ENCODE assay signal across 8 cellular contexts in the genomic region with DNA sequence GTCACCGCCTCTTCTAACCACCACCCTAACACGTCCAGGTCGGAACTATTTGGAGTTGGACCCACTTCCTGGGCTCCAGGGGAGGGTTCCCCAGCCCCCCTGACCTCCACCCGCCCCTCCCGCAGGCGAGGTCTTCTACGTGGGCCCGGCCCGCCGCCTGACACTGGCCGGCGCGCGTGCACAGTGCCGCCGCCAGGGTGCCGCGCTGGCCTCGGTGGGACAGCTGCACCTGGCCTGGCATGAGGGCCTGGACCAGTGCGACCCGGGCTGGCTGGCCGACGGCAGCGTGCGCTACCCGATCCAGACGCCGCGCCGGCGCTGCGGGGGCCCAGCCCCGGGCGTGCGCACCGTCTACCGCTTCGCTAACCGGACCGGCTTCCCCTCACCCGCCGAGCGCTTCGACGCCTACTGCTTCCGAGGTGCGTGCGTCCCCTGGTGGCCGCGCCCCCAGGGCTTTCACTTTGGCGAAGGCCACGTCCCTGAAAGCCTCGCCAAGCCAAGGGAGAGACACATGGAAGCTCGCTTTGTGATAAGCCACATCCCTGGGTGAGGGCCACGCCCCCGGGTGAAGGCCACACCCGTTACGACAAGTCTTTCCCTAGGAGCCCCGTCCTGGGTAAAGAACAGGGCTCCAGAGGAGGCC. TPM values are rescaled to one million over a fixed set of nuclear protein-coding genes. Genes with fewer than 3 reads are reported as not detected.
DNase-seq lines count a peak whose midpoint lies in the region; ATAC-seq lines count a peak whose summit lies in the region.

No MANE protein-coding gene starts in this region.

- peak overlapping the region; percentile 53 to 93 (median 80) for H3K4me3 Mint-ChIP-seq in naive B cell
- peak overlapping the region; percentile 82 to 83 for H3K4me3 Mint-ChIP-seq in stimulated activated naive B cell treated with anti-CD40 and anti-IgM and Interleukin-4, amounts not matched to agents 10 μg/mL and 1 μg/mL and 100 μg/mL, for 72 hours

- WGBS in GM23248 (ENCODE audit: low coverage in 1 of 2, low lambda C conversion rate in 2 of 2, missing lambda C conversion rate in 2 of 2), 2 experiments = 4 to 5% methylated on average over 52 to 57 of the region's 59 CpGs

- ATAC-seq in naive B cell (ENCODE audit: low read depth in 2 of 2) = peak; percentile 93 to 94
- ATAC-seq in stimulated activated naive B cell treated with anti-CD40 and anti-IgM and Interleukin-4, amounts not matched to agents 10 μg/mL and 1 μg/mL and 100 μg/mL, for 72 hours (replicated peaks) = peak; percentile 86 to 92

- in situ Hi-C loops in ACHN (cut with HindIII; ENCODE audit: low pct_ligation_motif_present, low pct_unique_long_range_greater_than_20kb, low sequenced_read_pairs) (no loop called here), GM23248 (cut with MboI) (no loop called here)

- H2AFZ ChIP-seq in GM23248 = peak overlapping the region; percentile 62

- H3K27ac ChIP-seq in GM23248 = no peak overlapping the region

- no peaks in the 10 kb centered on the region for H4K20me1 ChIP-seq in GM23248 (ENCODE audit: insufficient read depth)

- no peaks in the 10 kb centered on the region for H3K36me3 Mint-ChIP-seq in naive B cell
- H3K36me3 Mint-ChIP-seq in stimulated activated naive B cell treated with anti-CD40 and anti-IgM and Interleukin-4, amounts not matched to agents 10 μg/mL and 1 μg/mL and 100 μg/mL, for 72 hours = no peaks in the 10 kb centered on the region

- H3K27me3 ChIP-seq in GM23248 (replicated peaks; ENCODE audit: insufficient read depth) = peaks cover 14% of the 10 kb centered on the region; the same call in 1 of the 2 replicates

- H3K79me2 ChIP-seq in GM23248 (ENCODE audit: insufficient read depth) = no peaks in the 10 kb centered on the region

- H3K4me1 Mint-ChIP-seq in naive B cell = peaks cover 6 to 15% (median 7%) of the 10 kb centered on the region in 3 donors
- peaks cover 4 to 14% of the 10 kb centered on the region in 2 donors for H3K4me1 Mint-ChIP-seq in stimulated activated naive B cell treated with anti-CD40 and anti-IgM and Interleukin-4, amounts not matched to agents 10 μg/mL and 1 μg/mL and 100 μg/mL, for 72 hours

- peak overlapping the region in 1 of 6 donors; percentile 68 for H3K27ac Mint-ChIP-seq in naive B cell
- H3K27ac Mint-ChIP-seq in stimulated activated naive B cell treated with anti-CD40 and anti-IgM and Interleukin-4, amounts not matched to agents 10 μg/mL and 1 μg/mL and 100 μg/mL, for 72 hours = no peak overlapping the region

- H3K4me1 ChIP-seq in GM23248 (ENCODE audit: insufficient read depth) = no peaks in the 10 kb centered on the region

- H3K9me3 ChIP-seq in GM23248 (ENCODE audit: low read depth) = no peaks in the 10 kb centered on the region

- peaks cover 13 to 49% (median 34%) of the 10 kb centered on the region in 3 donors for H3K27me3 Mint-ChIP-seq in naive B cell
- peaks cover 35 to 46% of the 10 kb centered on the region in 2 donors for H3K27me3 Mint-ChIP-seq in stimulated activated naive B cell treated with anti-CD40 and anti-IgM and Interleukin-4, amounts not matched to agents 10 μg/mL and 1 μg/mL and 100 μg/mL, for 72 hours

- no peaks in the 10 kb centered on the region for H3F3A ChIP-seq in GM23248 (ENCODE audit: insufficient read depth)

- H3K9ac ChIP-seq in GM23248 = no peak overlapping the region

- DNase-seq in ACHN (peak; percentile 81), GM23248 (peak; percentile 74), NCI-H526 (lab: John Stamatoyannopoulos, UW) (peak; percentile 42 to 88), epidermal melanocyte (ENCODE audit: insufficient read length, low spot score) (peak; percentile 85), naive B cell (peak; percentile 68), inferior parietal cortex (ENCODE audit: extremely low spot score) (no peak)
- peak; percentile 37 to 56 (median 46) for DNase-seq in activated CD8-positive, alpha-beta memory T cell treated with anti-CD3 and anti-CD28 coated beads for 48 hours (ENCODE audit: low read depth in 2 of 3, low spot score in 2 of 3)
- peak; percentile 64 for DNase-seq in stimulated activated naive B cell treated with anti-CD40 and anti-IgM and Interleukin-4, amounts not matched to agents 10 μg/mL and 1 μg/mL and 100 μg/mL, for 72 hours

- H3K9me2 ChIP-seq in GM23248 (ENCODE audit: insufficient read depth) = no peaks in the 10 kb centered on the region

- H3K4me2 ChIP-seq in GM23248 (ENCODE audit: unreplicated experiment) = peak overlapping the region; percentile 50

- H3K4me3 ChIP-seq in GM23248 = peak overlapping the region; percentile 46

- no peaks in the 10 kb centered on the region for H3K36me3 ChIP-seq in GM23248 (ENCODE audit: low read depth)

- no peaks in the 10 kb centered on the region for H3K9me3 Mint-ChIP-seq in naive B cell
- no peaks in the 10 kb centered on the region for H3K9me3 Mint-ChIP-seq in stimulated activated naive B cell treated with anti-CD40 and anti-IgM and Interleukin-4, amounts not matched to agents 10 μg/mL and 1 μg/mL and 100 μg/mL, for 72 hours

RNA-seq across cellular contexts. Expression of a gene that starts 13.2 kb away (rescaled TPM):
- not detected in 2 replicates for total RNA-seq in GM23248 (2014; rRNA removed; shearing (Covaris generic))
- polyA plus RNA-seq in GM23248 (2016; fragmentation: Nextera tagmentation; extraction: Ambion mirVana) (not detected in 2 replicates), naive B cell (ENCODE audit: low read depth in 6 of 6) (not detected)

RNA-seq across cellular contexts. Expression of a gene that starts 21.8 kb away (rescaled TPM):
- 14.3 and 19.5 TPM in 2 replicates for total RNA-seq in GM23248 (2014; rRNA removed; shearing (Covaris generic))
- 13.5 and 14.2 TPM in 2 replicates for polyA plus RNA-seq in GM23248 (2016; fragmentation: Nextera tagmentation; extraction: Ambion mirVana)
- 10 to 100 TPM; 25.6 to 38.4 (median 31.4) TPM for polyA plus RNA-seq in naive B cell (ENCODE audit: low read depth in 6 of 6)

RNA-seq across cellular contexts. Expression of a gene that starts 32.9 kb away (rescaled TPM):
- total RNA-seq in GM23248 (2014; rRNA removed; shearing (Covaris generic)) = 30.6 and 42.6 TPM in 2 replicates
- polyA plus RNA-seq in GM23248 (2016; fragmentation: Nextera tagmentation; extraction: Ambion mirVana) = 44.5 and 55.9 TPM in 2 replicates
- 100 to 1,000 TPM in 1 of 6 donors, 10 to 100 TPM in 5; 74.7 to 141 (median 85.8) TPM for polyA plus RNA-seq in naive B cell (ENCODE audit: low read depth in 6 of 6)

RNA-seq across cellular contexts. Expression of a gene that starts 33.0 kb away (rescaled TPM):
- total RNA-seq in GM23248 (2014; rRNA removed; shearing (Covaris generic)) = 9.7 and 14.7 TPM in 2 replicates
- polyA plus RNA-seq in GM23248 (2016; fragmentation: Nextera tagmentation; extraction: Ambion mirVana) (23.1 and 24.5 TPM in 2 replicates), naive B cell (ENCODE audit: low read depth in 6 of 6) (10 to 100 TPM; 26.2 to 31.6 (median 28.2) TPM)

RNA-seq across cellular contexts. Expression of a gene that starts 48.1 kb away (rescaled TPM):
- total RNA-seq in GM23248 (2014; rRNA removed; shearing (Covaris generic)) = 1.9 and 5.7 TPM in 2 replicates
- polyA plus RNA-seq in GM23248 (2016; fragmentation: Nextera tagmentation; extraction: Ambion mirVana) (2.1 and 4.0 TPM in 2 replicates), naive B cell (ENCODE audit: low read depth in 6 of 6) (not detected)
